8 cellular contexts compared by ENCODE assay signal in genomic region chr18:3998698-3999333, GRCh38.
A peak's percentile ranks its signal among the peaks of the same experiment; 100 is the strongest.
DNase-seq lines count a peak whose midpoint lies in the region; TF ChIP-seq lines count a peak whose summit lies in the region.

No MANE protein-coding gene starts in this region.

- H3K27me3 ChIP-seq in mammary epithelial cell (ENCODE audit: insufficient read depth, low read length): no peaks in the 10 kb centered on the region

- H3K4me2 ChIP-seq in mammary epithelial cell (ENCODE audit: insufficient read depth, low read depth, low read length): no peak overlapping the region

- in situ Hi-C loops in mammary epithelial cell (cut with MboI; ENCODE audit: low sequenced_read_pairs in 2 of 2): loop anchor here (25.0 kb wide), 2 partner anchors 287 to 712 kb away; no protein-coding TSS in a partner anchor

- CTCF ChIA-PET in mammary epithelial cell (lab: Charles Lee; ENCODE audit: low non-redundant PET): no interaction called here

- no peaks in the 10 kb centered on the region for H3K79me2 ChIP-seq in mammary epithelial cell (ENCODE audit: insufficient read depth, low read length)

- H3K27ac ChIP-seq in mammary epithelial cell (ENCODE audit: insufficient read depth, low read depth, low read length): no peak overlapping the region

- DNase-seq in stimulated activated CD4-positive, alpha-beta T cell treated with anti-CD3 and anti-CD28 coated beads, Interleukin-15, amount 100 ng/mL, for 24 hours: peak; percentile 35
- no peak for DNase-seq in stimulated activated CD4-positive, alpha-beta T cell treated with anti-CD3 and anti-CD28 coated beads, Interleukin-4, amount 100 ng/mL, for 1 hour
- DNase-seq in NCI-H2171 (lab: John Stamatoyannopoulos, UW) (peak; percentile 45), mammary epithelial cell (peak; percentile 31), lung microvascular endothelial cell (ENCODE audit: low read depth in 2 of 2) (peak; percentile 57 to 75), putamen (ENCODE audit: low spot score) (no peak), islet precursor cell (no peak)
- no peak for DNase-seq in activated effector memory CD4-positive, alpha-beta T cell treated with Interleukin-2 at 50 U/mL for 16 hours

- no TSS peak for BruUV-seq in mammary epithelial cell (replicated peaks; lab: Mats Ljungman, UMichigan)

- intact Hi-C loops in mammary epithelial cell (cut with micrococcal nuclease): loop anchor here (1.0 to 5.0 kb wide), 3 partner anchors 228 to 717 kb away; no protein-coding TSS in a partner anchor

- no peak overlapping the region for H3K9ac ChIP-seq in mammary epithelial cell (ENCODE audit: insufficient read depth, low read length)

- WGBS in mammary epithelial cell (ENCODE audit: low coverage, missing lambda C conversion rate): 7% methylated on average over 4 of the region's 4 CpGs

- no peaks in the 10 kb centered on the region for H3K9me3 ChIP-seq in mammary epithelial cell (replicated peaks; ENCODE audit: insufficient read depth, low read length)

- H3K4me1 ChIP-seq in mammary epithelial cell (ENCODE audit: insufficient read depth, low read length): peaks cover 5% of the 10 kb centered on the region

- no peak overlapping the region for H3K4me3 ChIP-seq in mammary epithelial cell (replicated peaks in 1 of 3; ENCODE audit: insufficient read depth in 1 of 3, low read depth in 2 of 3, low read length in 3 of 3)

- TF ChIP-seq CTCF in mammary epithelial cell (conservative IDR thresholded peaks at IDR 0.05 in 1 of 2, IDR thresholded peaks at IDR 0.05 in 1 of 2; ENCODE audit: extremely low read depth in 1 of 2, insufficient read depth in 1 of 2, low read depth in 1 of 2, low read length in 2 of 2): peak; percentile 77 to 82

- H3K36me3 ChIP-seq in mammary epithelial cell (ENCODE audit: insufficient read depth, low read length): no peaks in the 10 kb centered on the region

- H2AFZ ChIP-seq in mammary epithelial cell (ENCODE audit: low read depth, low read length): no peak overlapping the region

- no peaks in the 10 kb centered on the region for H4K20me1 ChIP-seq in mammary epithelial cell (ENCODE audit: insufficient read depth, low read length)

- dilution Hi-C loops in mammary epithelial cell (cut with HindIII; ENCODE audit: low sequenced_read_pairs): loop anchor here (25.0 kb wide), 2 partner anchors 237 to 712 kb away; no protein-coding TSS in a partner anchor

Comparison
In these comparisons a context has a peak if more than half of its experiments do, and no peak if none do; other contexts are left out.
1. DNase-seq: peak in stimulated activated CD4-positive, alpha-beta T cell treated with anti-CD3 and anti-CD28 coated beads, Interleukin-15, amount 100 ng/mL, for 24 hours (single experiment), NCI-H2171 (single experiment), mammary epithelial cell (single experiment) and lung microvascular endothelial cell (2 of 2); none in stimulated activated CD4-positive, alpha-beta T cell treated with anti-CD3 and anti-CD28 coated beads, Interleukin-4, amount 100 ng/mL, for 1 hour (single experiment), activated effector memory CD4-positive, alpha-beta T cell treated with Interleukin-2 at 50 U/mL for 16 hours (single experiment), putamen (single experiment) and islet precursor cell (single experiment).